14 cellular contexts compared by ENCODE assay signal in genomic region chr1:164589408-164589807, GRCh38. TPM values are rescaled to one million over a fixed set of nuclear protein-coding genes. Genes with fewer than 3 reads are reported as not detected.
DNase-seq lines count a peak whose midpoint lies in the region; TF ChIP-seq lines count a peak whose summit lies in the region.
"Had no signal": no experiment of that assay in that cellular context is flagged by ENCODE, and none has a peak within 500 bp of the region (broad histone marks: within the 10 kb centered on the region; RNA-seq: fewer than 3 reads in every experiment).

No MANE protein-coding gene starts in this region.

- H3K36me3 ChIP-seq in Peyer's patch (peaks cover 0 to 3% (median 0%) of the 10 kb centered on the region in 3 donors), endodermal cell (ENCODE audit: control insufficient read depth, insufficient read depth, low read length) (peaks cover 7% of the 10 kb centered on the region), neural progenitor cell (no peaks in the 10 kb centered on the region), transverse colon (no peaks in the 10 kb centered on the region)
- no peaks in the 10 kb centered on the region for H3K36me3 ChIP-seq in CD8-positive, alpha-beta memory T cell (ENCODE audit: insufficient read depth, low read length)

- H3K4me1 ChIP-seq in Peyer's patch (peaks cover 0 to 22% (median 0%) of the 10 kb centered on the region in 4 donors), endodermal cell (ENCODE audit: control insufficient read depth, insufficient read depth, low read length) (peaks cover 32% of the 10 kb centered on the region), neural progenitor cell (peaks cover 76% of the 10 kb centered on the region), transverse colon (peaks cover 22 to 62% (median 30%) of the 10 kb centered on the region in 4 donors)
- no peaks in the 10 kb centered on the region for H3K4me1 ChIP-seq in CD8-positive, alpha-beta memory T cell (ENCODE audit: insufficient read depth, low read length)

- peaks cover 71% of the 10 kb centered on the region for H3K4me1 Mint-ChIP-seq in endodermal cell
- H3K4me1 Mint-ChIP-seq in neural progenitor cell = peaks cover 84% of the 10 kb centered on the region
- H3K4me1 Mint-ChIP-seq in immature natural killer cell = no peaks in the 10 kb centered on the region
- H3K4me1 Mint-ChIP-seq in CD8-positive, alpha-beta memory T cell = no peaks in the 10 kb centered on the region
- H3K4me1 Mint-ChIP-seq: naive B cell had no signal

- no peak overlapping the region for H3K9ac ChIP-seq in endodermal cell (ENCODE audit: extremely low read depth, low read length, poor library complexity, severe bottlenecking)
- H3K9ac ChIP-seq in neural progenitor cell = no peak overlapping the region

- no peaks in the 10 kb centered on the region for H3K27me3 ChIP-seq in Peyer's patch
- no peaks in the 10 kb centered on the region for H3K27me3 ChIP-seq in endodermal cell (ENCODE audit: control insufficient read depth, insufficient read depth, low read length, poor library complexity, severe bottlenecking)
- H3K27me3 ChIP-seq in neural progenitor cell = no peaks in the 10 kb centered on the region
- H3K27me3 ChIP-seq in transverse colon = no peaks in the 10 kb centered on the region
- no peaks in the 10 kb centered on the region for H3K27me3 ChIP-seq in CD8-positive, alpha-beta memory T cell (ENCODE audit: insufficient read depth, low read length, poor library complexity, severe bottlenecking)

- CTCF ChIA-PET in CD8-positive, alpha-beta memory T cell (lab: Charles Lee) = no interaction called here

- intact Hi-C loops in transverse colon (cut with DNase I; ENCODE audit: low total_unique reads) = no loop called here

- H3K4me2 ChIP-seq in neural progenitor cell = peak overlapping the region; percentile 78

- H3K79me2 ChIP-seq in neural progenitor cell (ENCODE audit: low read depth) = peaks cover 86% of the 10 kb centered on the region

- H3K36me3 Mint-ChIP-seq in endodermal cell (ENCODE audit: low read depth) (peaks cover 6% of the 10 kb centered on the region), neural progenitor cell (peaks cover 6% of the 10 kb centered on the region), immature natural killer cell (no peaks in the 10 kb centered on the region)
- no peaks in the 10 kb centered on the region for H3K36me3 Mint-ChIP-seq in CD8-positive, alpha-beta memory T cell
- H3K36me3 Mint-ChIP-seq: CD8-positive, alpha-beta T cell; naive B cell had no signal

- 42% methylated on average over 3 of the region's 3 CpGs; no CpG with 5 or more reads in 1 of the 2 experiments for WGBS in endodermal cell (ENCODE audit: insufficient coverage in 1 of 2, insufficient read length in 1 of 2), 2 experiments
- WGBS in transverse colon (ENCODE audit: low coverage in 1 of 2), 2 donors = 41 to 42% methylated on average over 3 of the region's 3 CpGs

- peaks cover 89% of the 10 kb centered on the region for H4K20me1 ChIP-seq in neural progenitor cell (ENCODE audit: low read depth)

- no peak overlapping the region for H2AFZ ChIP-seq in neural progenitor cell (replicated peaks)

- H3K9me3 ChIP-seq in Peyer's patch (no peaks in the 10 kb centered on the region), endodermal cell (ENCODE audit: control insufficient read depth, low read length) (no peaks in the 10 kb centered on the region), neural progenitor cell (ENCODE audit: low read depth) (no peaks in the 10 kb centered on the region), transverse colon (no peaks in the 10 kb centered on the region)
- H3K9me3 ChIP-seq in CD8-positive, alpha-beta memory T cell (ENCODE audit: low read length) = no peaks in the 10 kb centered on the region

- in situ Hi-C loops in transverse colon (cut with MboI; ENCODE audit: low pct_ligation_motif_present in 1 of 4, low pct_unique_long_range_greater_than_20kb in 1 of 4, low sequenced_read_pairs in 3 of 4) = no loop called here
- in situ Hi-C loops in ACHN (cut with HindIII; ENCODE audit: low pct_ligation_motif_present, low pct_unique_long_range_greater_than_20kb, low sequenced_read_pairs) = no loop called here

- POLR2A ChIA-PET in CD8-positive, alpha-beta memory T cell (lab: Charles Lee) = no interaction called here

- peaks cover 47% of the 10 kb centered on the region for H3F3A ChIP-seq in neural progenitor cell (ENCODE audit: low read depth)

- TF ChIP-seq EP300 in transverse colon (IDR thresholded peaks at IDR 0.05; ENCODE audit: low read depth) = no peak

- H3K27ac Mint-ChIP-seq in endodermal cell (peak overlapping the region; percentile 97), neural progenitor cell (peak overlapping the region; percentile 99), immature natural killer cell (no peak overlapping the region)
- no peak overlapping the region for H3K27ac Mint-ChIP-seq in CD8-positive, alpha-beta memory T cell
- H3K27ac Mint-ChIP-seq: activated T-helper 1 cell treated with anti-CD3 and anti-CD28 coated beads, Interleukin-12 subunit alpha, Interleukin-12 subunit beta, Interleukin-2, Interleukin-4 antibody, amounts not matched to agents 30 ng/mL and 10 ng/mL and 1 ng/mL, durations not matched to agents 14 hours and 24 hours and 36 hours; CD8-positive, alpha-beta T cell; naive B cell had no signal

- peak overlapping the region; percentile 54 for H3K4me3 Mint-ChIP-seq in endodermal cell
- H3K4me3 Mint-ChIP-seq in neural progenitor cell = peak overlapping the region; percentile 83
- no peak overlapping the region for H3K4me3 Mint-ChIP-seq in immature natural killer cell
- H3K4me3 Mint-ChIP-seq in CD8-positive, alpha-beta memory T cell = no peak overlapping the region
- H3K4me3 Mint-ChIP-seq: activated T-helper 1 cell treated with anti-CD3 and anti-CD28 coated beads, Interleukin-12 subunit alpha, Interleukin-12 subunit beta, Interleukin-2, Interleukin-4 antibody, amounts not matched to agents 30 ng/mL and 10 ng/mL and 1 ng/mL, durations not matched to agents 14 hours and 24 hours and 36 hours; CD8-positive, alpha-beta T cell; naive B cell had no signal

- peak overlapping the region in 1 of 4 donors; percentile 11 for H3K4me3 ChIP-seq in Peyer's patch
- peak overlapping the region; percentile 69 for H3K4me3 ChIP-seq in endodermal cell (ENCODE audit: low read length)
- peak overlapping the region; percentile 42 for H3K4me3 ChIP-seq in neural progenitor cell
- H3K4me3 ChIP-seq in transverse colon = peak overlapping the region in 1 of 4 donors; percentile 32
- H3K4me3 ChIP-seq in CD8-positive, alpha-beta memory T cell (ENCODE audit: low read length) = no peak overlapping the region

- no peak for TF ChIP-seq POLR2A in Peyer's patch (IDR thresholded peaks at IDR 0.05)
- TF ChIP-seq POLR2A in transverse colon (IDR thresholded peaks at IDR 0.05) = no peak

- H3K9me3 Mint-ChIP-seq in endodermal cell (no peaks in the 10 kb centered on the region), neural progenitor cell (no peaks in the 10 kb centered on the region), immature natural killer cell (no peaks in the 10 kb centered on the region)
- H3K9me3 Mint-ChIP-seq in CD8-positive, alpha-beta memory T cell = peaks cover 0 to 8% (median 0%) of the 10 kb centered on the region in 5 donors
- H3K9me3 Mint-ChIP-seq: activated T-helper 1 cell treated with anti-CD3 and anti-CD28 coated beads, Interleukin-12 subunit alpha, Interleukin-12 subunit beta, Interleukin-2, Interleukin-4 antibody, amounts not matched to agents 30 ng/mL and 10 ng/mL and 1 ng/mL, durations not matched to agents 14 hours and 24 hours and 36 hours had no signal

- H3K27ac ChIP-seq in Peyer's patch = peak overlapping the region; percentile 31 to 88 (median 42)
- H3K27ac ChIP-seq in endodermal cell (ENCODE audit: low read depth, low read length) = peak overlapping the region; percentile 98
- H3K27ac ChIP-seq in neural progenitor cell = peak overlapping the region; percentile 97
- H3K27ac ChIP-seq in transverse colon = peak overlapping the region; percentile 71 to 88 (median 79)
- no peak overlapping the region for H3K27ac ChIP-seq in CD8-positive, alpha-beta memory T cell (ENCODE audit: low read depth, low read length)

- no peaks in the 10 kb centered on the region for H3K27me3 Mint-ChIP-seq in endodermal cell (ENCODE audit: insufficient read depth)
- H3K27me3 Mint-ChIP-seq in neural progenitor cell (ENCODE audit: insufficient read depth, low read depth) = no peaks in the 10 kb centered on the region
- peaks cover 8 to 18% (median 9%) of the 10 kb centered on the region in 3 donors for H3K27me3 Mint-ChIP-seq in immature natural killer cell (ENCODE audit: low read depth in 3 of 3)
- peaks cover 0 to under 1% of the 10 kb centered on the region in 2 donors for H3K27me3 Mint-ChIP-seq in CD8-positive, alpha-beta memory T cell

- TF ChIP-seq CTCF in Peyer's patch (IDR thresholded peaks at IDR 0.05) (no peak), endodermal cell (conservative IDR thresholded peaks at IDR 0.05) (no peak), neural progenitor cell (IDR thresholded peaks at IDR 0.05) (no peak), transverse colon (IDR thresholded peaks at IDR 0.05) (no peak)

- DNase-seq in Peyer's patch (no peak), endodermal cell (peak; percentile 51), neural progenitor cell (ENCODE audit: low spot score) (no peak), transverse colon (no peak), ACHN (no peak), immature natural killer cell (no peak)
- DNase-seq in CD8-positive, alpha-beta memory T cell = no peak
- DNase-seq: activated CD4-positive, alpha-beta T cell treated with anti-CD3 and anti-CD28 coated beads for 4 hours; CD8-positive, alpha-beta T cell; naive B cell; NCI-H2107; stimulated activated CD4-positive, alpha-beta T cell treated with anti-CD3 and anti-CD28 coated beads, Interleukin-15, amount 100 ng/mL, for 24 hours; T-helper 1 cell had no signal

RNA-seq across cellular contexts. Expression of gene PBX1, which starts 30.4 kb away (rescaled TPM):
- total RNA-seq in Peyer's patch (10 to 100 TPM; 20.6 to 57.5 (median 40.4) TPM), endodermal cell (10 to 100 TPM; 59.9 to 79.2 TPM), neural progenitor cell (ENCODE audit: low replicate concordance) (75.0 and 91.1 TPM in 2 replicates), transverse colon (10 to 100 TPM; 46.8 to 77.2 (median 50.7) TPM)
- polyA plus RNA-seq in endodermal cell (2013, experiment 1 of 2) = 99.5 TPM
- polyA plus RNA-seq in endodermal cell (2013, experiment 2 of 2) = 96.0 TPM
- polyA plus RNA-seq in immature natural killer cell = under 1 TPM in 2 of 3 donors, not detected in 1; 0.40 to 0.72 TPM
- total RNA-seq in CD8-positive, alpha-beta memory T cell = under 1 TPM; 0.13 to 0.16 TPM
- polyA plus RNA-seq in CD8-positive, alpha-beta memory T cell = 0.05 TPM
- total RNA-seq: activated T-helper 1 cell treated with anti-CD3 and anti-CD28 coated beads, Interleukin-12 subunit alpha, Interleukin-12 subunit beta, Interleukin-2, Interleukin-4 antibody, amounts not matched to agents 30 ng/mL and 10 ng/mL and 1 ng/mL, durations not matched to agents 14 hours and 24 hours and 36 hours had no signal

Comparison
In these comparisons a context has a peak if more than half of its experiments do, and no peak if none do; other contexts are left out.
1. H3K27ac Mint-ChIP-seq: peak in endodermal cell (single experiment) and neural progenitor cell (single experiment); none in immature natural killer cell (0 of 6) and CD8-positive, alpha-beta memory T cell (0 of 8).
2. H3K4me3 Mint-ChIP-seq: peak in endodermal cell (single experiment) and neural progenitor cell (single experiment); none in immature natural killer cell (0 of 5) and CD8-positive, alpha-beta memory T cell (0 of 7).
3. RNA of gene PBX1, which starts 30.4 kb away (total RNA-seq): 75.0 to 91.1 TPM in neural progenitor cell, 59.9 to 79.2 TPM in endodermal cell, 46.8 to 77.2 TPM in transverse colon and 20.6 to 57.5 TPM in Peyer's patch; 0.13 to 0.16 TPM in CD8-positive, alpha-beta memory T cell; every median in the first group is over 10 times any median in the second.